In the genomic region with DNA sequence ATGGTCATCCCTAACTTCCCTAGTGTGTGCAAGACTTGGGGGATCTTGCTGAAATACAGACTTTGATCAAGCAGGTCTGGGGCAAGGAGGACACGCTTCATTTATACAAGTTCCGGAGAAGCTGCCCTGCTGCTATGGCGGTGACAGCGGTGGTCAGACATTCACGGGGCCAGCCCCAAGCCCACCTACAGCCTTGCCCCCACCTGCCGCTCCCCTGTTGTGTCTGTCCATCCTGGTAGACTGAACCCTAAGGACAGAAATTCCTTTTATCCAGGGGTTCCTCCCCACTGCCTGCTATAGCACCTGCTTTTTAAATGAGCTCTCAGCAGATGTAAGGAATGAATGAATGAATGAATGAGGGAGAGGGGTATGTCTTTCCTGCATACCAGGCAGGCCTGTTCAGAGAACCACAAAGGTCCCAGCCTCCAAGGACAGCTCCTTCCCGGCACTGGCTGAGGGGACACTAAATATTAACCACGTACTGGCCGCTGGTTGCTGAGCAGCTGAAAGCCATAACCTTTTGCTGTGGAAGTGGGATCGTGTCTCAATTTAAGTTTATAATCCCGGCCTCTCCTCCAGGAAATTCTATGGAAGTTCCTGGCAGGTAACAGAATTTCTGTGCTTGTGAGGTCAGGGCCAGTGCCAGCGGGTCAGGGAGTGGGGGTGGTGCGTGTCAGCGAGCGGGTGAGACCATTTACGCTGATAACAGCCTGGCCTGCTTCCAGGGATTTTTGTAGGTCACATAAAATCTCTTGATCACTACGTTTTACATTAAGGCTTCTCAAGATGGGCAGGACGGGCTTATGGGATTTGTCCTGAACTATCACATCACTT, we compare ENCODE assay signal across 6 cellular contexts. TPM values are rescaled to one million over a fixed set of nuclear protein-coding genes. Genes with fewer than 3 reads are reported as not detected.
A peak's percentile ranks its signal among the peaks of the same experiment; 100 is the strongest.
DNase-seq lines count a peak whose midpoint lies in the region; ATAC-seq and TF ChIP-seq lines count a peak whose summit lies in the region.

No MANE protein-coding gene starts in this region.

- no peaks in the 10 kb centered on the region for H3K9me3 Mint-ChIP-seq in progenitor cell of endocrine pancreas (ENCODE audit: low read depth)

- DNase-seq in LNCaP clone FGC (ENCODE audit: low read depth) = peak; percentile 64
- peak; percentile 58 for DNase-seq in dermis blood vessel endothelial cell
- no peak for DNase-seq in progenitor cell of endocrine pancreas (ENCODE audit: low spot score, unreplicated experiment)
- DNase-seq in NK-92 treated with Interleukin-12 subunit alpha and Interleukin-12 subunit beta, amount 100 ng/mL, for 24 hours (lab: John Stamatoyannopoulos, UW) = no peak
- no peak for DNase-seq in activated CD4-positive, alpha-beta T cell treated with anti-CD3 and anti-CD28 coated beads, Interleukin-2, amount 50 U/mL, for 1 hour

- H3K27me3 Mint-ChIP-seq in progenitor cell of endocrine pancreas = no peaks in the 10 kb centered on the region

- H3K36me3 Mint-ChIP-seq in progenitor cell of endocrine pancreas (ENCODE audit: insufficient read depth) = peaks cover 2% of the 10 kb centered on the region

- TF ChIP-seq CTCF in LNCaP clone FGC (IDR thresholded peaks at IDR 0.05; ENCODE audit: control insufficient read depth, extremely low read depth, insufficient read depth) (no peak), progenitor cell of endocrine pancreas (IDR thresholded peaks at IDR 0.05; ENCODE audit: unreplicated experiment) (no peak)

- H3K27ac Mint-ChIP-seq in progenitor cell of endocrine pancreas = peak overlapping the region; percentile 97

- no peak for ATAC-seq in GM18909 (IDR thresholded peaks at IDR 0.05; ENCODE audit: poor library complexity, unreplicated experiment)

- peak overlapping the region; percentile 28 for H3K4me3 ChIP-seq in LNCaP clone FGC (ENCODE audit: low read depth, low read length)

- peaks cover 33% of the 10 kb centered on the region for H3K4me1 Mint-ChIP-seq in progenitor cell of endocrine pancreas (ENCODE audit: low read depth)

- peak overlapping the region; percentile 11 for H3K4me3 Mint-ChIP-seq in progenitor cell of endocrine pancreas (ENCODE audit: low read depth)

RNA-seq across cellular contexts. Expression of a gene that starts 27.1 kb away (rescaled TPM):
- total RNA-seq in dermis blood vessel endothelial cell (0.68 and 1.4 TPM in 2 replicates), progenitor cell of endocrine pancreas (2.7 and 3.3 TPM in 2 replicates)

RNA-seq across cellular contexts. Expression of a gene that starts 27.8 kb away (rescaled TPM):
- total RNA-seq in dermis blood vessel endothelial cell (95.3 and 191 TPM in 2 replicates), progenitor cell of endocrine pancreas (346 and 347 TPM in 2 replicates)

RNA-seq across cellular contexts. Expression of a gene that starts 40.5 kb away (rescaled TPM):
- 0.14 and 0.17 TPM in 2 replicates for total RNA-seq in dermis blood vessel endothelial cell
- 22.6 and 27.6 TPM in 2 replicates for total RNA-seq in progenitor cell of endocrine pancreas

RNA-seq across cellular contexts. Expression of a gene that starts 49.8 kb away (rescaled TPM):
- 0.17 TPM in 1 of 2 replicates, not detected in the other for total RNA-seq in dermis blood vessel endothelial cell
- 2.4 and 2.6 TPM in 2 replicates for total RNA-seq in progenitor cell of endocrine pancreas

Comparison
In these comparisons a context has a peak if more than half of its experiments do, and no peak if none do; other contexts are left out.
1. DNase-seq: peak in LNCaP clone FGC (single experiment) and dermis blood vessel endothelial cell (single experiment); none in progenitor cell of endocrine pancreas (single experiment), NK-92 treated with Interleukin-12 subunit alpha and Interleukin-12 subunit beta, amount 100 ng/mL, for 24 hours (single experiment) and activated CD4-positive, alpha-beta T cell treated with anti-CD3 and anti-CD28 coated beads, Interleukin-2, amount 50 U/mL, for 1 hour (single experiment).
2. RNA of a gene that starts 40.5 kb away (total RNA-seq): 22.6 to 27.6 TPM in progenitor cell of endocrine pancreas; 0.14 to 0.17 TPM in dermis blood vessel endothelial cell; every median in the first group is over 10 times any median in the second.